ENCODE assay signal across 24 cellular contexts in genomic region chr1:245690153-245690552, GRCh38.
DNase-seq lines count a peak whose midpoint lies in the region; ATAC-seq and TF ChIP-seq lines count a peak whose summit lies in the region.
"Had no signal": no experiment of that assay in that cellular context is flagged by ENCODE, and none has a peak within 500 bp of the region (broad histone marks: within the 10 kb centered on the region; RNA-seq: fewer than 3 reads in every experiment).

No MANE protein-coding gene starts in this region.

- no peak overlapping the region for H3K9ac ChIP-seq in GM23248
- no peak overlapping the region for H3K9ac ChIP-seq in PC-3 (ENCODE audit: low read length)

- intact Hi-C loops in PC-3 (cut with micrococcal nuclease): no loop called here

- H3F3A ChIP-seq in GM23248 (ENCODE audit: insufficient read depth) (no peaks in the 10 kb centered on the region), PC-3 (ENCODE audit: low read length, unreplicated experiment) (no peaks in the 10 kb centered on the region)

- H3K4me1 ChIP-seq in GM23248 (ENCODE audit: insufficient read depth): no peaks in the 10 kb centered on the region
- H3K4me1 ChIP-seq in PC-3 (ENCODE audit: insufficient read depth, low read length): no peaks in the 10 kb centered on the region
- H3K4me1 ChIP-seq: HAP-1, SJSA1 had no signal

- H3K79me2 ChIP-seq in GM23248 (ENCODE audit: insufficient read depth) (no peaks in the 10 kb centered on the region), PC-3 (ENCODE audit: low read length) (no peaks in the 10 kb centered on the region)

- H3K36me3 ChIP-seq in GM23248 (ENCODE audit: low read depth): no peaks in the 10 kb centered on the region
- no peaks in the 10 kb centered on the region for H3K36me3 ChIP-seq in PC-3 (ENCODE audit: low read depth, low read length)
- H3K36me3 ChIP-seq: HAP-1, MG63, SJSA1 had no signal

- H3K27ac ChIP-seq in GM23248 (no peak overlapping the region), PC-3 (ENCODE audit: low read length) (no peak overlapping the region)
- H3K27ac ChIP-seq: SJSA1 had no signal

- H3K9me2 ChIP-seq in GM23248 (ENCODE audit: insufficient read depth): no peaks in the 10 kb centered on the region
- H3K9me2 ChIP-seq in PC-3 (replicated peaks; ENCODE audit: low read length): no peaks in the 10 kb centered on the region

- TF ChIP-seq CTCF in PC-3 (conservative IDR thresholded peaks at IDR 0.05; ENCODE audit: low read depth, low read length): no peak

- H2AFZ ChIP-seq in GM23248 (no peak overlapping the region), PC-3 (ENCODE audit: low read length) (no peak overlapping the region)

- H3K4me3 ChIP-seq in GM23248 (no peak overlapping the region), PC-3 (ENCODE audit: low read length) (no peak overlapping the region)
- H3K4me3 ChIP-seq: GM12878, HAP-1, lung, MG63, SJSA1, smooth muscle cell had no signal

- H4K20me1 ChIP-seq in GM23248 (ENCODE audit: insufficient read depth) (no peaks in the 10 kb centered on the region), PC-3 (ENCODE audit: low read length) (no peaks in the 10 kb centered on the region)

- no peak for ATAC-seq in PC-3
- ATAC-seq: activated CD4-positive, alpha-beta T cell treated with anti-CD3 and anti-CD28 coated beads for 36 hours; GM12878; stimulated activated effector memory CD8-positive, alpha-beta T cell treated with anti-CD3 and anti-CD28 coated beads, Interleukin-12 subunit alpha, Interleukin-12 subunit beta, amount 100 ng/mL, for 72 hours had no signal

- DNase-seq in GM23248 (peak; percentile 12), SIG-M5 (lab: John Stamatoyannopoulos, UW) (peak; percentile 21), cerebellum (ENCODE audit: low spot score) (peak; percentile 69), putamen (ENCODE audit: low spot score) (peak; percentile 35), kidney glomerular epithelial cell (lab: John Stamatoyannopoulos, UW) (no peak), NCI-H345 (lab: John Stamatoyannopoulos, UW) (no peak), PC-3 (no peak)
- DNase-seq: activated CD4-positive, alpha-beta T cell treated with anti-CD3 and anti-CD28 coated beads for 36 hours; activated CD8-positive, alpha-beta memory T cell treated with anti-CD3 and anti-CD28 coated beads for 24 hours; activated naive CD4-positive, alpha-beta T cell treated with Interleukin-2 at 50 U/mL for 16 hours; activated T-cell treated with anti-CD3 and anti-CD28 coated beads, Interleukin-2, amount 50 U/mL, for 24 hours; amniotic stem cell; Calu3; central memory CD4-positive, alpha-beta T cell; DND-41; kidney; MG63; NCI-H524 had no signal

- H3K4me2 ChIP-seq in GM23248 (ENCODE audit: unreplicated experiment): no peak overlapping the region
- H3K4me2 ChIP-seq in PC-3 (ENCODE audit: low read length): no peak overlapping the region
- H3K4me2 ChIP-seq: smooth muscle cell had no signal

- H3K9me3 ChIP-seq in GM23248 (ENCODE audit: low read depth): no peaks in the 10 kb centered on the region
- H3K9me3 ChIP-seq in PC-3 (ENCODE audit: low read length): no peaks in the 10 kb centered on the region
- H3K9me3 ChIP-seq: HAP-1, MG63, SJSA1 had no signal

- in situ Hi-C loops in GM23248 (cut with MboI): no loop called here

- POLR2A ChIA-PET in PC-3 (lab: Charles Lee; ENCODE audit: unreplicated experiment): no interaction called here

- CTCF ChIA-PET in PC-3 (lab: Charles Lee): no interaction called here

- no peaks in the 10 kb centered on the region for H3K27me3 ChIP-seq in GM23248 (replicated peaks; ENCODE audit: insufficient read depth)
- H3K27me3 ChIP-seq in PC-3 (ENCODE audit: low read length): peaks cover 20% of the 10 kb centered on the region; the same call in 1 of the 2 replicates
- H3K27me3 ChIP-seq: MG63, SJSA1 had no signal

- no TSS peak for BruUV-seq in PC-3 (replicated peaks; lab: Mats Ljungman, UMichigan)

- 94 to 95% methylated on average over 8 of the region's 8 CpGs for WGBS in GM23248 (ENCODE audit: low coverage in 1 of 2, low lambda C conversion rate in 2 of 2, missing lambda C conversion rate in 2 of 2), 2 experiments

Comparison
In these comparisons a context has a peak if more than half of its experiments do, and no peak if none do; other contexts are left out.
1. DNase-seq: peak in GM23248 (single experiment), SIG-M5 (single experiment), cerebellum (single experiment) and putamen (single experiment); none in kidney glomerular epithelial cell (single experiment), NCI-H345 (single experiment) and PC-3 (single experiment).